1 cellular context compared by ENCODE assay signal in genomic region chr1:70075751-70076150, GRCh38.
TF ChIP-seq lines count a peak whose summit lies in the region.

No MANE protein-coding gene starts in this region.

TF ChIP-seq in IMR-90, 13 proteins besides CTCF, POLR2A, EP300 and RAD21 (continued from another document):
- no peak for TF ChIP-seq ELK1 (IDR thresholded peaks at IDR 0.05; ENCODE audit: borderline replicate concordance, low read depth, low read length)
- no peak for TF ChIP-seq RFX5 (IDR thresholded peaks at IDR 0.05; ENCODE audit: low read depth, low read length)
TF ChIP-seq in IMR-90: peak in this region for 0.
